Comparison of ENCODE assay signal across 22 cellular contexts in genomic region chr19:50638576-50638975, GRCh38. TPM values are rescaled to one million over a fixed set of nuclear protein-coding genes. Genes with fewer than 3 reads are reported as not detected.
DNase-seq lines count a peak whose midpoint lies in the region; ATAC-seq, FAIRE-seq and TF ChIP-seq lines count a peak whose summit lies in the region.
"Had no signal": no experiment of that assay in that cellular context is flagged by ENCODE, and none has a peak within 500 bp of the region (broad histone marks: within the 10 kb centered on the region; RNA-seq: fewer than 3 reads in every experiment).

No MANE protein-coding gene starts in this region.

- TF ChIP-seq POLR2A in spleen (IDR thresholded peaks at IDR 0.05) = no peak

- H3K9ac ChIP-seq in SK-N-SH (no peak overlapping the region), Loucy (ENCODE audit: low read depth, low read length, poor library complexity, severe bottlenecking) (no peak overlapping the region), neuronal stem cell (ENCODE audit: low read depth, low read length, poor library complexity) (peak overlapping the region; percentile 70), kidney (ENCODE audit: low read length in 2 of 2) (no peak overlapping the region)

- no peak overlapping the region for H2BK15ac ChIP-seq in neuronal stem cell (ENCODE audit: low read length)

- H4K8ac ChIP-seq in neuronal stem cell (ENCODE audit: low read depth, low read length) = no peak overlapping the region

- no peak overlapping the region for H2BK12ac ChIP-seq in neuronal stem cell (ENCODE audit: low read length)

- POLR2A ChIA-PET in SK-N-SH (lab: Yijun Ruan, JAX) = interaction anchor here (0.6 kb wide), 1 partner anchor 104 kb away, joined by 3 read pairs; no protein-coding TSS in a partner anchor

- H3K27ac ChIP-seq in SK-N-SH (ENCODE audit: low read depth in 2 of 2, low read length in 1 of 2) = no peak overlapping the region
- H3K27ac ChIP-seq in hepatocyte = no peak overlapping the region
- no peak overlapping the region for H3K27ac ChIP-seq in neuronal stem cell (replicated peaks; ENCODE audit: low read length)
- no peak overlapping the region for H3K27ac ChIP-seq in spleen
- H3K27ac ChIP-seq in kidney (ENCODE audit: low read depth in 2 of 2, low read length in 2 of 2) = no peak overlapping the region
- H3K27ac ChIP-seq: ascending aorta, colonic mucosa, gastroesophageal sphincter, prostate gland, uterus had no signal

- H3K79me2 ChIP-seq in SK-N-SH (ENCODE audit: insufficient read depth) (no peaks in the 10 kb centered on the region), Loucy (ENCODE audit: insufficient read depth, low read length) (no peaks in the 10 kb centered on the region), hepatocyte (no peaks in the 10 kb centered on the region)

- ATAC-seq in SK-N-SH treated with all-trans-retinoic acid at 6 μM for 48 hours = no peak

- H3F3A ChIP-seq in SK-N-SH (replicated peaks; ENCODE audit: insufficient read depth) = no peaks in the 10 kb centered on the region
- no peaks in the 10 kb centered on the region for H3F3A ChIP-seq in Loucy (ENCODE audit: low read depth)

- peak overlapping the region; percentile 70 for H3K23ac ChIP-seq in neuronal stem cell (ENCODE audit: low read depth, low read length, poor library complexity)

- H3K14ac ChIP-seq in neuronal stem cell (ENCODE audit: low read length) = no peak overlapping the region

- no peaks in the 10 kb centered on the region for H3K79me1 ChIP-seq in neuronal stem cell (ENCODE audit: low read depth, low read length)

- intact Hi-C loops in spleen (cut with DNase I; ENCODE audit: low total_unique reads) = no loop called here
- intact Hi-C loops in kidney (cut with DNase I) = no loop called here

- no peak overlapping the region for H4K91ac ChIP-seq in neuronal stem cell (ENCODE audit: low read depth, low read length, poor library complexity)

- H2BK120ac ChIP-seq in neuronal stem cell (ENCODE audit: low read depth, low read length) = no peak overlapping the region

- no peak for TF ChIP-seq CTCF in SK-N-SH (IDR thresholded peaks at IDR 0.05)
- no peak for TF ChIP-seq CTCF in Loucy (conservative IDR thresholded peaks at IDR 0.05; ENCODE audit: low read length)
- no peak for TF ChIP-seq CTCF in hepatocyte (IDR thresholded peaks at IDR 0.05; ENCODE audit: poor library complexity)
- TF ChIP-seq CTCF in spleen (IDR thresholded peaks at IDR 0.05 in 8 of 11, conservative IDR thresholded peaks at IDR 0.05 in 3 of 11) = no peak
- TF ChIP-seq CTCF in kidney (IDR thresholded peaks at IDR 0.05; ENCODE audit: borderline replicate concordance, extremely low read depth, insufficient read depth) = no peak

- H3K4me1 ChIP-seq in SK-N-SH (ENCODE audit: control insufficient read depth in 1 of 2, insufficient read depth in 2 of 2, low read depth in 1 of 2, low read length in 1 of 2) (peaks cover 0 to 8% of the 10 kb centered on the region in 2 experiments; a peak in 1 of 4 replicates), Loucy (ENCODE audit: insufficient read depth, low read length, poor library complexity, severe bottlenecking) (no peaks in the 10 kb centered on the region), hepatocyte (ENCODE audit: insufficient read depth) (no peaks in the 10 kb centered on the region), neuronal stem cell (ENCODE audit: control insufficient read depth in 2 of 2, insufficient read depth in 1 of 2, low read depth in 1 of 2, low read length in 2 of 2) (peaks cover 0 to 5% of the 10 kb centered on the region in 2 donors), spleen (peaks cover 0 to 12% (median 2%) of the 10 kb centered on the region in 6 donors), kidney (ENCODE audit: control insufficient read depth in 1 of 2, insufficient read depth in 1 of 2, low read depth in 1 of 2, low read length in 2 of 2) (no peaks in the 10 kb centered on the region)
- H3K4me1 ChIP-seq: ascending aorta, colonic mucosa, uterus had no signal

- H2BK5ac ChIP-seq in neuronal stem cell (ENCODE audit: low read length) = no peak overlapping the region

- H2AK5ac ChIP-seq in neuronal stem cell (ENCODE audit: low read depth, low read length) = peak overlapping the region; percentile 53

- H2AFZ ChIP-seq in SK-N-SH (ENCODE audit: low read depth) = no peak overlapping the region
- no peak overlapping the region for H2AFZ ChIP-seq in Loucy (ENCODE audit: low read length)
- no peak overlapping the region for H2AFZ ChIP-seq in hepatocyte
- H2AFZ ChIP-seq in neuronal stem cell (ENCODE audit: low read length) = peak overlapping the region; percentile 99

- no peak for TF ChIP-seq EP300 in SK-N-SH (IDR thresholded peaks at IDR 0.05; ENCODE audit: borderline replicate concordance in 1 of 2, low read depth in 1 of 2, low read length in 1 of 2)

- H3K27me3 ChIP-seq in SK-N-SH (ENCODE audit: insufficient read depth) (peaks cover 5% of the 10 kb centered on the region; the same call in 1 of the 2 replicates), Loucy (ENCODE audit: insufficient read depth, low read length, poor library complexity, severe bottlenecking) (no peaks in the 10 kb centered on the region), hepatocyte (peaks cover 29% of the 10 kb centered on the region), neuronal stem cell (ENCODE audit: control insufficient read depth in 3 of 3, insufficient read depth in 3 of 3, low read depth in 1 of 3, low read length in 3 of 3) (peaks cover 0 to 32% (median 11%) of the 10 kb centered on the region in 3 experiments), spleen (replicated peaks in 1 of 7) (peaks cover 0 to 95% (median 45%) of the 10 kb centered on the region in 7 donors)
- H3K27me3 ChIP-seq: ascending aorta, uterus had no signal

- H3K4me3 ChIP-seq in SK-N-SH (ENCODE audit: low read depth in 2 of 2, low read length in 1 of 2) (peak overlapping the region; percentile 65 to 83; a peak in 3 of 4 replicates), Loucy (ENCODE audit: low read length, poor library complexity, severe bottlenecking) (no peak overlapping the region), hepatocyte (no peak overlapping the region), neuronal stem cell (ENCODE audit: low read length in 2 of 2) (peak overlapping the region in 1 of 2 donors; percentile 70), spleen (no peak overlapping the region), kidney (ENCODE audit: low read length in 2 of 2) (no peak overlapping the region)
- H3K4me3 ChIP-seq: colonic mucosa had no signal

- H3K4ac ChIP-seq in neuronal stem cell (ENCODE audit: low read length) = no peak overlapping the region

- H3K9me3 ChIP-seq in SK-N-SH = no peaks in the 10 kb centered on the region; the same call in 1 of the 2 replicates
- H3K9me3 ChIP-seq in Loucy (ENCODE audit: insufficient read depth, low read depth, low read length) = peaks cover 2% of the 10 kb centered on the region; the same call in 1 of the 2 replicates
- peaks cover 6% of the 10 kb centered on the region for H3K9me3 ChIP-seq in hepatocyte (ENCODE audit: low read depth)
- peaks cover 8 to 12% of the 10 kb centered on the region in 2 donors for H3K9me3 ChIP-seq in neuronal stem cell (replicated peaks in 1 of 2; ENCODE audit: control insufficient read depth in 2 of 2, insufficient read depth in 1 of 2, low read depth in 1 of 2, low read length in 2 of 2)
- H3K9me3 ChIP-seq in spleen = peaks cover 5 to 30% (median 26%) of the 10 kb centered on the region in 8 donors
- peaks cover 6 to 18% of the 10 kb centered on the region in 2 donors for H3K9me3 ChIP-seq in kidney (ENCODE audit: control insufficient read depth in 1 of 2, low read length in 2 of 2)
- H3K9me3 ChIP-seq: prostate gland had no signal

- H3K18ac ChIP-seq in neuronal stem cell (ENCODE audit: low read length) = peak overlapping the region; percentile 81

- H3K9me2 ChIP-seq in SK-N-SH = no peaks in the 10 kb centered on the region
- H3K9me2 ChIP-seq in Loucy (replicated peaks; ENCODE audit: low read depth, low read length) = no peaks in the 10 kb centered on the region
- H3K9me2 ChIP-seq in hepatocyte (replicated peaks; ENCODE audit: insufficient read depth) = no peaks in the 10 kb centered on the region

- no peak for FAIRE-seq in kidney (lab: Jason Lieb, UNC)
- FAIRE-seq: islet of Langerhans had no signal

- DNase-seq in SK-N-SH (no peak), hepatocyte (ENCODE audit: low spot score) (no peak), neuronal stem cell (ENCODE audit: low spot score) (no peak), GDM1 (lab: John Stamatoyannopoulos, UW) (no peak), spleen (no peak), kidney (no peak)
- DNase-seq: activated effector memory CD4-positive, alpha-beta T cell treated with Interleukin-2 at 50 U/mL for 16 hours; CD4-positive, CD25-positive, alpha-beta regulatory T cell; colonic mucosa; NCI-H1048; NCI-H2107; stimulated activated naive CD4-positive, alpha-beta T cell treated with Interleukin-2 at 50 U/mL for 16 hours had no signal

- H3K4me2 ChIP-seq in SK-N-SH (peak overlapping the region; percentile 96), Loucy (ENCODE audit: low read depth, low read length, poor library complexity, severe bottlenecking) (peak overlapping the region; percentile 81), hepatocyte (peak overlapping the region; percentile 99), neuronal stem cell (ENCODE audit: insufficient read depth, low read length, poor library complexity, severe bottlenecking) (peak overlapping the region; percentile 74)

- WGBS in SK-N-SH (ENCODE audit: low lambda C conversion rate) = 22% methylated on average over 11 of the region's 11 CpGs
- 65% methylated on average over 11 of the region's 11 CpGs for WGBS in hepatocyte (ENCODE audit: low lambda C conversion rate, missing lambda C conversion rate)
- no CpG with 5 or more reads among the region's 11 CpGs for WGBS in neuronal stem cell (ENCODE audit: extremely low coverage in 2 of 2, insufficient read length in 2 of 2, insufficient replicate concordance in 1 of 2), 2 donors
- 45 to 57% (median 48%) methylated on average over 11 of the region's 11 CpGs for WGBS in spleen, 5 donors

- CTCF ChIA-PET in SK-N-SH (lab: Yijun Ruan, JAX) = interaction anchor here (0.9 kb wide), 1 partner anchor 101 kb away, joined by 3 read pairs; no protein-coding TSS in a partner anchor

- no peaks in the 10 kb centered on the region for H3K36me3 ChIP-seq in SK-N-SH (replicated peaks in 1 of 2; ENCODE audit: control insufficient read depth in 1 of 2, insufficient read depth in 2 of 2, low read length in 1 of 2)
- no peaks in the 10 kb centered on the region for H3K36me3 ChIP-seq in Loucy (ENCODE audit: insufficient read depth, low read length)
- no peaks in the 10 kb centered on the region for H3K36me3 ChIP-seq in hepatocyte (replicated peaks; ENCODE audit: insufficient read depth, low read depth)
- no peaks in the 10 kb centered on the region for H3K36me3 ChIP-seq in neuronal stem cell (replicated peaks in 1 of 2; ENCODE audit: control insufficient read depth in 2 of 2, insufficient read depth in 2 of 2, low read length in 2 of 2)
- no peaks in the 10 kb centered on the region for H3K36me3 ChIP-seq in spleen
- no peaks in the 10 kb centered on the region for H3K36me3 ChIP-seq in kidney (ENCODE audit: control insufficient read depth in 1 of 2, insufficient read depth in 2 of 2, low read length in 2 of 2)
- H3K36me3 ChIP-seq: ascending aorta, colonic mucosa, gastroesophageal sphincter, prostate gland, uterus had no signal

- TF ChIP-seq RAD21 in SK-N-SH (IDR thresholded peaks at IDR 0.05; ENCODE audit: low read length) = no peak

- no peaks in the 10 kb centered on the region for H4K20me1 ChIP-seq in SK-N-SH (ENCODE audit: insufficient read depth)
- no peaks in the 10 kb centered on the region for H4K20me1 ChIP-seq in Loucy (ENCODE audit: insufficient read depth, low read length, poor library complexity, severe bottlenecking)
- H4K20me1 ChIP-seq in hepatocyte (ENCODE audit: insufficient read depth, poor library complexity, severe bottlenecking) = no peaks in the 10 kb centered on the region

RNA-seq across cellular contexts. Expression of gene SYT3, which starts 1.1 kb away (rescaled TPM):
- 0.52 and 0.94 TPM in 2 replicates for polyA plus RNA-seq in SK-N-SH (2012; rRNA removed)
- 0.39 and 0.76 TPM in 2 replicates for polyA plus RNA-seq in SK-N-SH (2012; cell fraction: cytosol; rRNA removed)
- polyA plus RNA-seq in SK-N-SH (2012; cell fraction: nucleus; rRNA removed) = 1.4 and 1.7 TPM in 2 replicates
- total RNA-seq in hepatocyte = 0.48 and 1.5 TPM in 2 replicates
- 2.2 and 4.3 TPM in 2 replicates for polyA plus RNA-seq in hepatocyte
- polyA plus RNA-seq in neuronal stem cell (2013, experiment 1 of 2) = 2.6 TPM
- polyA plus RNA-seq in neuronal stem cell (2013, experiment 2 of 2) = 2.5 TPM
- under 1 TPM in 3 of 7 donors, not detected in 4; 0.28 to 0.51 (median 0.32) TPM for total RNA-seq in spleen
- under 1 TPM; 0.02 to 0.20 (median 0.06) TPM for polyA plus RNA-seq in spleen
- total RNA-seq in kidney = 0.63 TPM
- polyA plus RNA-seq in kidney (ENCODE audit: insufficient read depth, low read depth, low replicate concordance) = 0.54 TPM
- total RNA-seq: CD4-positive, CD25-positive, alpha-beta regulatory T cell; epithelial cell of proximal tubule had no signal
- polyA plus RNA-seq: CD4-positive, CD25-positive, alpha-beta regulatory T cell; IgD-negative memory B cell had no signal

RNA-seq across cellular contexts. Expression of gene C19orf81, which starts 10.7 kb away (rescaled TPM):
- polyA plus RNA-seq in SK-N-SH (2012; rRNA removed) (3.4 and 5.7 TPM in 2 replicates), hepatocyte (12.4 and 14.7 TPM in 2 replicates), spleen (not detected), kidney (ENCODE audit: insufficient read depth, low read depth, low replicate concordance) (1.6 TPM)
- polyA plus RNA-seq in SK-N-SH (2012; cell fraction: cytosol; rRNA removed) = 2.5 and 3.1 TPM in 2 replicates
- polyA plus RNA-seq in SK-N-SH (2012; cell fraction: nucleus; rRNA removed) = 5.3 and 15.2 TPM in 2 replicates
- total RNA-seq in hepatocyte (2.2 and 4.1 TPM in 2 replicates), spleen (not detected), kidney (3.0 TPM)
- 32.6 TPM for polyA plus RNA-seq in neuronal stem cell (2013, experiment 1 of 2)
- 31.3 TPM for polyA plus RNA-seq in neuronal stem cell (2013, experiment 2 of 2)
- total RNA-seq: ascending aorta; CD4-positive, CD25-positive, alpha-beta regulatory T cell; colonic mucosa; gastroesophageal sphincter; mesenteric fat pad; uterus had no signal
- polyA plus RNA-seq: CD4-positive, CD25-positive, alpha-beta regulatory T cell had no signal

Comparison
In these comparisons a context has a peak if more than half of its experiments do, and no peak if none do; other contexts are left out.
1. H3K4me3 ChIP-seq: peak in SK-N-SH (2 of 2); none in Loucy (single experiment), hepatocyte (single experiment), spleen (0 of 8) and kidney (0 of 2).
2. Peak in every context shown above with its lines, with median percentiles within 50 percentile points of each other: H3K4me2 ChIP-seq.